7 cellular contexts compared by ENCODE assay signal in the genomic region with DNA sequence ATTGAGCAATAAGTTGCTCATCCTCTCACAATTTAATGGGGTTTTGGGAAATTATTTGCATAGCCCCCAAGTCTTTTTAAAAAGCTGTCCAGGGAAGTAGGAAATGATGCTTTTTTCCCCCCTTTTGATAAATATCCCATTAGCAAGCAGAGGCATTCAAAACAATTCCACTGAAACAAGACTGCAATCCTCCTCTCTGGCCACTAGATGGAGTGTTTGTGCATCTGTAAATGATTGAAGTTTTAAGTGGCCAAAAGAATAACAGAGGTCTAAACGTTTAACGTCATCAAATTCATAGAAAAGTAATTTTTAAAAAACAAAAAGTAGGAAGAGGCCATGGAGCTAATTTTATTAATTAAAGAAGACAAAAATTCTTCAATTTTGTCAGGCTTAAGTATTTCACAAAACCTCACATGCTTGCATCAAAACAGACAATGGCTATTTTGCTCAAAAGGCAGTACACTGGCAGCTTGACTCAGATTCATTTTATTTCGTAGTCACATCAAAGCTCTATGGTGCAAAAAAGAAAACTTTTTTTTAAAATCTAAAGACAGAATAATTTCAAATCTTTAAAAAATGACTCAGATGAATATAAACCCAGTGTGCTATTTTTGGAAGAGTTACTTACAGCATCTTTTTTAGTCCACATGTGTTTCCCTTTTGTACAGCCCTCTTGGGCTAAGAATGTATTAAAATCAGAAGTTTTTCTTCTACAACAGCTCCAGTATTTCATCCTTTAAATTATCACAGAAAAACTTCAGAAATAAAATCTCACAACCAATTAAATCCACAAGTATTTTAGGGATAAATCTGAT. TPM values are rescaled to one million over a fixed set of nuclear protein-coding genes. Genes with fewer than 3 reads are reported as not detected.
A peak's percentile ranks its signal among the peaks of the same experiment; 100 is the strongest.
DNase-seq lines count a peak whose midpoint lies in the region; ATAC-seq, FAIRE-seq and TF ChIP-seq lines count a peak whose summit lies in the region.

No MANE protein-coding gene starts in this region.

- no peak for TF ChIP-seq POLR2A in vagina (IDR thresholded peaks at IDR 0.05)

- ATAC-seq in HG03280 (IDR thresholded peaks at IDR 0.05; ENCODE audit: unreplicated experiment) = peak; percentile 82

- TF ChIP-seq CTCF in astrocyte of the spinal cord (IDR thresholded peaks at IDR 0.05; ENCODE audit: low read depth, low read length) (peak; percentile 91), vagina (IDR thresholded peaks at IDR 0.05) (peak; percentile 58 to 81 (median 61))

- H3K4me3 ChIP-seq in astrocyte of the spinal cord (ENCODE audit: low read depth, low read length) (no peak overlapping the region), vagina (no peak overlapping the region)

- H3K27me3 ChIP-seq in vagina = no peaks in the 10 kb centered on the region

- H3K36me3 ChIP-seq in vagina = peaks cover 0 to 42% of the 10 kb centered on the region in 2 donors

- intact Hi-C loops in vagina (cut with DNase I) = no loop called here

- in situ Hi-C loops in astrocyte of the spinal cord (cut with HindIII; ENCODE audit: low sequenced_read_pairs) = no loop called here

- H3K27ac ChIP-seq in vagina = no peak overlapping the region

- peak; percentile 78 for FAIRE-seq in GM19239 (lab: Jason Lieb, UNC)

- no peaks in the 10 kb centered on the region for H3K9me3 ChIP-seq in vagina

- no peaks in the 10 kb centered on the region for H3K4me1 ChIP-seq in vagina

- DNase-seq in DMS79 (lab: John Stamatoyannopoulos, UW) (peak; percentile 21), GM19239 (ENCODE audit: insufficient read length, low spot score) (no peak), NCI-H524 treated with DMSO at 0.1 percent for 48 hours (lab: John Stamatoyannopoulos, UW) (peak; percentile 7), astrocyte of the spinal cord (ENCODE audit: low read depth, low spot score) (peak; percentile 68), left kidney (ENCODE audit: low read depth, low spot score) (peak; percentile 77), vagina (ENCODE audit: extremely low spot score in 2 of 2) (no peak)

RNA-seq across cellular contexts. Expression of a gene that starts 17.8 kb away (rescaled TPM):
- 65.6 TPM for total RNA-seq in vagina

Comparison
In these comparisons a context has a peak if more than half of its experiments do, and no peak if none do; other contexts are left out.
1. DNase-seq: peak in DMS79 (single experiment), NCI-H524 treated with DMSO at 0.1 percent for 48 hours (single experiment), astrocyte of the spinal cord (single experiment) and left kidney (single experiment); none in GM19239 (single experiment) and vagina (0 of 2).